ENCODE assay signal across 23 cellular contexts in the genomic region with DNA sequence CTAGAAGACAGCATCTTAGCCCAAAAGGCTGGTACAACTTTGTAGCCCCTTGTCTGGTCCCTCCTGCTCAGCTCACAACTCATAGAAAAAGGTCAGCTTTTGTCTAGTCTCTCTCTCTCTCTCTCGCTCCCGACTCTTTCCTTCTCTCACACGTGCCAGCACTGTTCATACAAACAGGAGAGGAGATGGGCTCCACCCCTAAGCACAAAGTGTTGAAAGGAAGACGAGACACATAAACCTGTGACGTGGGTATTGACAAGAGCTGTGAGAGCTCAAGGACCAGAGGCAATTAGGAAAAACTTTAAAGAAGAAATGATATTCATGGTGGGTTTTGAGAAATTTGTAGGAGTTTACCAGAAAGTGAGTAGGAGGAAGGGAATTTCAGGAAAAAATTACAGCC. TPM values are rescaled to one million over a fixed set of nuclear protein-coding genes. Genes with fewer than 3 reads are reported as not detected.
DNase-seq lines count a peak whose midpoint lies in the region; ATAC-seq and TF ChIP-seq lines count a peak whose summit lies in the region.
"Had no signal": no experiment of that assay in that cellular context is flagged by ENCODE, and none has a peak within 500 bp of the region (broad histone marks: within the 10 kb centered on the region; RNA-seq: fewer than 3 reads in every experiment).

No MANE protein-coding gene starts in this region.

- H3K4me3 ChIP-seq in GM23248 (no peak overlapping the region), heart left ventricle (no peak overlapping the region), sigmoid colon (no peak overlapping the region)
- H3K4me3 ChIP-seq: GM12878 had no signal

- DNase-seq in GM23248 (no peak), RPMI7951 (ENCODE audit: low read depth) (peak; percentile 16), heart left ventricle (peak in 1 of 5 donors; percentile 6), sigmoid colon (no peak), omental fat pad (ENCODE audit: low spot score) (no peak)
- DNase-seq: activated CD4-positive, CD25-positive, alpha-beta regulatory T cell treated with anti-CD3 and anti-CD28 coated beads, Interleukin-2, amount 50 U/mL, for 72 hours; activated CD8-positive, alpha-beta T cell treated with anti-CD3 and anti-CD28 coated beads for 36 hours; Caco-2; DND-41; effector CD4-positive, alpha-beta T cell; erythroblast; foreskin fibroblast; HCEC 1CT; hippocampal formation; immature natural killer cell; natural killer cell had no signal

- ATAC-seq in heart left ventricle, result peak in 3 of 4 donors; percentile 32 to 49 (median 40)
- ATAC-seq in SK-N-SH treated with all-trans-retinoic acid at 6 μM for 48 hours, result no peak
- ATAC-seq in GM18907 (IDR thresholded peaks at IDR 0.05; ENCODE audit: unreplicated experiment), result no peak
- ATAC-seq in HG03097 (IDR thresholded peaks at IDR 0.05; ENCODE audit: low FRiP score, unreplicated experiment), result no peak
- no peak for ATAC-seq in omental fat pad (ENCODE audit: low FRiP score)
- ATAC-seq: activated CD8-positive, alpha-beta T cell treated with anti-CD3 and anti-CD28 coated beads for 36 hours; GM12878; left lobe of liver; natural killer cell had no signal

- no peak for TF ChIP-seq CTCF in heart left ventricle (IDR thresholded peaks at IDR 0.05)
- TF ChIP-seq CTCF in sigmoid colon (IDR thresholded peaks at IDR 0.05), result no peak
- TF ChIP-seq CTCF in omental fat pad (IDR thresholded peaks at IDR 0.05), result no peak

- intact Hi-C loops in heart left ventricle (cut with DNase I), result loop anchor here in 1 of 10 donors (10.0 kb wide), 1 partner anchor 132 kb away; no protein-coding TSS in a partner anchor
- intact Hi-C loops in sigmoid colon (cut with DNase I), result no loop called here

- H3K9ac ChIP-seq in GM23248, result no peak overlapping the region
- H3K9ac ChIP-seq: parathyroid adenoma had no signal

- peaks cover 25% of the 10 kb centered on the region for H3K4me1 ChIP-seq in GM23248 (ENCODE audit: insufficient read depth)
- peaks cover 7 to 59% (median 28%) of the 10 kb centered on the region in 12 donors for H3K4me1 ChIP-seq in heart left ventricle
- H3K4me1 ChIP-seq in sigmoid colon, result peaks cover 0 to 29% (median 23%) of the 10 kb centered on the region in 4 donors
- H3K4me1 ChIP-seq: Caco-2, parathyroid adenoma had no signal

- no peaks in the 10 kb centered on the region for H4K20me1 ChIP-seq in GM23248 (ENCODE audit: insufficient read depth)

- 27 to 37% methylated on average over 5 of the region's 5 CpGs for WGBS in GM23248 (ENCODE audit: low coverage in 1 of 2, low lambda C conversion rate in 2 of 2, missing lambda C conversion rate in 2 of 2), 2 experiments
- WGBS in heart left ventricle, 4 donors, result 32 to 39% (median 35%) methylated on average over 5 of the region's 5 CpGs
- WGBS in sigmoid colon, 2 donors, result 9 to 40% methylated on average over 5 of the region's 5 CpGs

- peaks cover 22% of the 10 kb centered on the region for H3F3A ChIP-seq in GM23248 (ENCODE audit: insufficient read depth)

- H3K27ac ChIP-seq in GM23248, result no peak overlapping the region
- H3K27ac ChIP-seq in heart left ventricle, result peak overlapping the region in 7 of 12 donors; percentile 2 to 84 (median 64)
- H3K27ac ChIP-seq in sigmoid colon, result peak overlapping the region in 3 of 4 donors; percentile 48 to 81 (median 72)
- H3K27ac ChIP-seq: parathyroid adenoma had no signal

- H3K36me3 ChIP-seq in GM23248 (ENCODE audit: low read depth) (no peaks in the 10 kb centered on the region), heart left ventricle (no peaks in the 10 kb centered on the region), sigmoid colon (no peaks in the 10 kb centered on the region)

- H3K27me3 ChIP-seq in GM23248 (replicated peaks; ENCODE audit: insufficient read depth) (no peaks in the 10 kb centered on the region), heart left ventricle (no peaks in the 10 kb centered on the region), sigmoid colon (no peaks in the 10 kb centered on the region)

- no peaks in the 10 kb centered on the region for H3K9me2 ChIP-seq in GM23248 (ENCODE audit: insufficient read depth)

- H3K79me2 ChIP-seq in GM23248 (ENCODE audit: insufficient read depth), result no peaks in the 10 kb centered on the region
- H3K79me2 ChIP-seq: parathyroid adenoma had no signal

- TF ChIP-seq EP300 in sigmoid colon (IDR thresholded peaks at IDR 0.05), result no peak

- H3K4me2 ChIP-seq in GM23248 (ENCODE audit: unreplicated experiment), result no peak overlapping the region

- in situ Hi-C loops in GM23248 (cut with MboI), result no loop called here

- H3K9me3 ChIP-seq in GM23248 (ENCODE audit: low read depth) (no peaks in the 10 kb centered on the region), heart left ventricle (no peaks in the 10 kb centered on the region), sigmoid colon (no peaks in the 10 kb centered on the region)
- H3K9me3 ChIP-seq: Caco-2 had no signal

- H2AFZ ChIP-seq in GM23248, result 0 out of 2 replicates have a peak overlapping the region, but pooled peaks have one; percentile 38
- H2AFZ ChIP-seq: parathyroid adenoma had no signal

- TF ChIP-seq POLR2A in heart left ventricle (IDR thresholded peaks at IDR 0.05) (no peak), sigmoid colon (IDR thresholded peaks at IDR 0.05) (no peak)

TF ChIP-seq in SK-N-SH treated with all-trans-retinoic acid at 6 μM for 48 hours, 23 proteins besides CTCF, POLR2A, EP300 and RAD21:
- TF ChIP-seq ZNF70 (CRISPR knock-in tag; IDR thresholded peaks at IDR 0.05) (no peak), TOX (CRISPR knock-in tag; IDR thresholded peaks at IDR 0.05; ENCODE audit: borderline replicate concordance) (no peak), ISL1 (CRISPR knock-in tag; IDR thresholded peaks at IDR 0.05) (no peak), BACH2 (CRISPR knock-in tag; IDR thresholded peaks at IDR 0.05; ENCODE audit: borderline replicate concordance) (no peak), RARB (CRISPR knock-in tag; IDR thresholded peaks at IDR 0.05) (no peak), ARNTL (CRISPR knock-in tag; IDR thresholded peaks at IDR 0.05; ENCODE audit: borderline replicate concordance, low read depth) (no peak), ZFP30 (CRISPR knock-in tag; IDR thresholded peaks at IDR 0.05) (no peak), SNAI2 (CRISPR knock-in tag; IDR thresholded peaks at IDR 0.05) (no peak), TCF4 (CRISPR knock-in tag; IDR thresholded peaks at IDR 0.05; ENCODE audit: borderline replicate concordance) (no peak), CSDC2 (CRISPR knock-in tag; IDR thresholded peaks at IDR 0.05) (no peak)
- TF ChIP-seq, protein P1, sequence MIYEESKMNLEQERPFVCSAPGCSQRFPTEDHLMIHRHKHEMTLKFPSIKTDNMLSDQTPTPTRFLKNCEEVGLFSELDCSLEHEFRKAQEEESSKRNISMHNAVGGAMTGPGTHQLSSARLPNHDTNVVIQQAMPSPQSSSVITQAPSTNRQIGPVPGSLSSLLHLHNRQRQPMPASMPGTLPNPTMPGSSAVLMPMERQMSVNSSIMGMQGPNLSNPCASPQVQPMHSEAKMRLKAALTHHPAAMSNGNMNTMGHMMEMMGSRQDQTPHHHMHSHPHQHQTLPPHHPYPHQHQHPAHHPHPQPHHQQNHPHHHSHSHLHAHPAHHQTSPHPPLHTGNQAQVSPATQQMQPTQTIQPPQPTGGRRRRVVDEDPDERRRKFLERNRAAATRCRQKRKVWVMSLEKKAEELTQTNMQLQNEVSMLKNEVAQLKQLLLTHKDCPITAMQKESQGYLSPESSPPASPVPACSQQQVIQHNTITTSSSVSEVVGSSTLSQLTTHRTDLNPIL (CRISPR knock-in tag; IDR thresholded peaks at IDR 0.05; ENCODE audit: low read depth), result no peak
- TF ChIP-seq, protein P2, sequence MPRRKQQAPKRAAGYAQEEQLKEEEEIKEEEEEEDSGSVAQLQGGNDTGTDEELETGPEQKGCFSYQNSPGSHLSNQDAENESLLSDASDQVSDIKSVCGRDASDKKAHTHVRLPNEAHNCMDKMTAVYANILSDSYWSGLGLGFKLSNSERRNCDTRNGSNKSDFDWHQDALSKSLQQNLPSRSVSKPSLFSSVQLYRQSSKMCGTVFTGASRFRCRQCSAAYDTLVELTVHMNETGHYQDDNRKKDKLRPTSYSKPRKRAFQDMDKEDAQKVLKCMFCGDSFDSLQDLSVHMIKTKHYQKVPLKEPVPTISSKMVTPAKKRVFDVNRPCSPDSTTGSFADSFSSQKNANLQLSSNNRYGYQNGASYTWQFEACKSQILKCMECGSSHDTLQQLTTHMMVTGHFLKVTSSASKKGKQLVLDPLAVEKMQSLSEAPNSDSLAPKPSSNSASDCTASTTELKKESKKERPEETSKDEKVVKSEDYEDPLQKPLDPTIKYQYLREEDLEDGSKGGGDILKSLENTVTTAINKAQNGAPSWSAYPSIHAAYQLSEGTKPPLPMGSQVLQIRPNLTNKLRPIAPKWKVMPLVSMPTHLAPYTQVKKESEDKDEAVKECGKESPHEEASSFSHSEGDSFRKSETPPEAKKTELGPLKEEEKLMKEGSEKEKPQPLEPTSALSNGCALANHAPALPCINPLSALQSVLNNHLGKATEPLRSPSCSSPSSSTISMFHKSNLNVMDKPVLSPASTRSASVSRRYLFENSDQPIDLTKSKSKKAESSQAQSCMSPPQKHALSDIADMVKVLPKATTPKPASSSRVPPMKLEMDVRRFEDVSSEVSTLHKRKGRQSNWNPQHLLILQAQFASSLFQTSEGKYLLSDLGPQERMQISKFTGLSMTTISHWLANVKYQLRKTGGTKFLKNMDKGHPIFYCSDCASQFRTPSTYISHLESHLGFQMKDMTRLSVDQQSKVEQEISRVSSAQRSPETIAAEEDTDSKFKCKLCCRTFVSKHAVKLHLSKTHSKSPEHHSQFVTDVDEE (CRISPR knock-in tag; IDR thresholded peaks at IDR 0.05), result no peak
TF ChIP-seq in SK-N-SH treated with all-trans-retinoic acid at 6 μM for 48 hours: peak in this region for 0.

RNA-seq across cellular contexts. Expression of a gene that starts 23.6 kb away (rescaled TPM):
- total RNA-seq in GM23248 (2014; rRNA removed; shearing (Covaris generic)), result 12.1 and 29.3 TPM in 2 replicates
- 8.0 and 8.9 TPM in 2 replicates for polyA plus RNA-seq in GM23248 (2016; fragmentation: Nextera tagmentation; extraction: Ambion mirVana)
- 0.84 and 2.0 TPM in 2 replicates for total RNA-seq in RPMI7951 (2014; rRNA removed; shearing (Covaris generic))
- 10 to 100 TPM in 3 of 9 donors, 1 to 10 TPM in 6; 4.9 to 15.2 (median 6.7) TPM for total RNA-seq in heart left ventricle
- 1 to 10 TPM; 2.4 to 3.1 TPM for polyA plus RNA-seq in heart left ventricle
- total RNA-seq in sigmoid colon, result 1 to 10 TPM; 1.8 to 6.4 (median 3.2) TPM
- 1 to 10 TPM in 1 of 3 donors, under 1 TPM in 2; 0.60 to 3.6 (median 0.69) TPM for polyA plus RNA-seq in sigmoid colon
- 10 to 100 TPM in 1 of 4 donors, 1 to 10 TPM in 3; 4.4 to 12.0 (median 6.7) TPM for total RNA-seq in omental fat pad

RNA-seq across cellular contexts. Expression of a gene that starts 36.3 kb away (rescaled TPM):
- 0.76 and 2.4 TPM in 2 replicates for total RNA-seq in GM23248 (2014; rRNA removed; shearing (Covaris generic))
- polyA plus RNA-seq in GM23248 (2016; fragmentation: Nextera tagmentation; extraction: Ambion mirVana), result 0.34 and 0.45 TPM in 2 replicates
- total RNA-seq in RPMI7951 (2014; rRNA removed; shearing (Covaris generic)), result 1.2 and 1.8 TPM in 2 replicates
- total RNA-seq in heart left ventricle, result under 1 TPM in 7 of 9 donors, not detected in 2; 0.07 to 0.50 (median 0.32) TPM
- under 1 TPM in 1 of 2 donors, not detected in 1; 0.15 TPM for polyA plus RNA-seq in heart left ventricle
- total RNA-seq in sigmoid colon, result under 1 TPM in 3 of 4 donors, not detected in 1; 0.36 to 0.83 (median 0.41) TPM
- polyA plus RNA-seq in sigmoid colon, result under 1 TPM in 2 of 3 donors, not detected in 1; under 0.01 to 0.20 TPM
- total RNA-seq in omental fat pad, result under 1 TPM in 3 of 4 donors, not detected in 1; 0.06 to 0.19 (median 0.12) TPM
- total RNA-seq: Caco-2, GM12878, left lobe of liver, natural killer cell, NCI-H460 had no signal
- polyA plus RNA-seq: GM12878, immature natural killer cell had no signal

Comparison
In these comparisons a context has a peak if more than half of its experiments do, and no peak if none do; other contexts are left out.
1. ATAC-seq: peak in heart left ventricle (3 of 4); none in SK-N-SH treated with all-trans-retinoic acid at 6 μM for 48 hours (single experiment), GM18907 (single experiment), HG03097 (single experiment) and omental fat pad (single experiment).